ENCODE assay signal across 1 cellular context in the genomic region with DNA sequence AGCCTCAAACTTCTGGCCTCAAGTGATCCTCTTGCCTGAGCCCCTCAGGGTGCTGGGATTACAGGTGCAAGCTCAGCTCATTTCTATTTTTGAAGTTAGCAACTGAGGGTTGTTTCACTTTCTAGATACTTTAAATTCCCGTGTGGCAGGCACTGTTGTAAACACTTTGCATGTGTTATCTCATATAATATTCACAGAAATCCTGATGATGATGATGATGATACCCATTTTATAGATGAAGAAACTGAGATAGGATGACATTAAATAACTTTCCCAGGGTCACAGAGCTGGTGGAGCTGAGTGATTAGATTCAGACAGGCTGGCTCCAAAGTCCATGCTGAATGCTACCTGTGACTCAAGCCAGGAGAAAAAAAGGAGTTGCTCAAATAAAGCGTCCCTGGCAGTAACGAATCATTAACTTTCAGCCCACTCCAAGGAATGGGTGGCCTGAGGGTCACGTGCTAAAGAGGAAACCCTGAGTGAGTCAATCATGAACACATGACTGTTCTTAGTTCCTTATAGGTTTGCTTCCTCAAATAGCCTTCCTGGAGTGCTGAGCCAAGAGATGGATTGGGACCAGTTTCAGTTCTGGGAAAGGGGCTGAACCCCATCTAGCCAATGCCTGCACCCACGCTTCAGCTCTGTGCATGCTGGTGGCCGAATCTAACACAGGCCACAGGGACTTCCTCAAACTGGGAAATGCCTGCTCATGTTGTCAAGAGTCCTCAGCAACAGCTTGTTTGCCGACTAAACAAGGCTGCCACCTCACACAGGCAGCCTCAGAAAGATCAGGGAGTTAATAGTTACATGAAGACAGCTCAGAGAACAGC.
TF ChIP-seq lines count a peak whose summit lies in the region.

No MANE protein-coding gene starts in this region.

TF ChIP-seq in HCT116, 20 proteins besides CTCF, POLR2A, EP300 and RAD21 (continued from another document):
- TF ChIP-seq ELF1 (IDR thresholded peaks at IDR 0.05; ENCODE audit: borderline replicate concordance, low read depth): peak; percentile 20; the same call in 1 of the 2 replicates
- no peak for TF ChIP-seq EZH2phosphoT487 (IDR thresholded peaks at IDR 0.05; ENCODE audit: borderline replicate concordance)
